In the genomic region with DNA sequence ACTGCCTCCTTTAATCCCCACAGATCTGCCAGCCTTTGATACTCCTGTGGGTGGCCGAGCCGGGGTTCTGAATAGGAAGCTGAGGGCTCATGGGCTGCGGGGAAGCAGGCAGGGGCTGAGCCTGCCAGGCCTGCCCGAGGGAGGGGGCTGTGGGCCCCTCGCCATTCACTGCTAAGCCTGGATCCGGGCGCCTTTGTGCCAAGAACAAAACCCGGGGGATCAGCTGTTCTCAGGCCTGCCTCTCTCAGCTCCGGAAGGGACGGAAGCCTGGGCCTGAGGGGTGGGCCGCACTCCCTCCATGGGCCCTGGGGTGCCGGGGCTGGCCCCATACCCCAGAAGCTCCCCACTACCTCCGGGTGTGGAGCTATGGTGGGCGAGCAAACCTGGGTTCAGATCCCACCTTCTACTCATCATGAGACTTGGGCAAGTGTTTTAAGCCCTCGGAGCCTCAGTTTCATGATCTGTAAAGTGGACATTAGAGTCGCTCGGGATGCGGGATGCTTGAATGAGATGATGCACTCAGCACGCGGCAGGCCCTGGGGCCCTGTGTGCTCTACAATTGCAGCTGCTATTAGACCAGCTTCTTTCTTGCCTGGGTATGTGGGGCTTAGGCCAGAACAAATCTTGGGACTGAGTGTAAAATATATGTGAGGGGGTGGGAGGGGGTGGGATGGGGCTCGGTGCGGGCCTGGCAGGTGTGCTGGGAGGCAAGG, we compare ENCODE assay signal across 13 cellular contexts. TPM values are rescaled to one million over a fixed set of nuclear protein-coding genes. Genes with fewer than 3 reads are reported as not detected.
A peak's percentile ranks its signal among the peaks of the same experiment; 100 is the strongest.
DNase-seq lines count a peak whose midpoint lies in the region; ATAC-seq and TF ChIP-seq lines count a peak whose summit lies in the region.
"Had no signal": no experiment of that assay in that cellular context is flagged by ENCODE, and none has a peak within 500 bp of the region (broad histone marks: within the 10 kb centered on the region; RNA-seq: fewer than 3 reads in every experiment).

No MANE protein-coding gene starts in this region.

- TF ChIP-seq CTCF in Peyer's patch (IDR thresholded peaks at IDR 0.05) (no peak), thyroid gland (IDR thresholded peaks at IDR 0.05) (no peak)

- H3K9me3 Mint-ChIP-seq in dendritic cell treated with granulocyte-macrophage colony-stimulating factor and Interleukin-4, amounts not matched to agents 40 ng/mL and 50 ng/mL, for 4 days, result no peaks in the 10 kb centered on the region
- H3K9me3 Mint-ChIP-seq: IgD-negative memory B cell had no signal

- no peak for ATAC-seq in GM19395 (IDR thresholded peaks at IDR 0.05; ENCODE audit: unreplicated experiment)

- H3K36me3 ChIP-seq in Peyer's patch (no peaks in the 10 kb centered on the region), thyroid gland (no peaks in the 10 kb centered on the region)

- TF ChIP-seq POLR2A in Peyer's patch (IDR thresholded peaks at IDR 0.05) (no peak), thyroid gland (IDR thresholded peaks at IDR 0.05) (no peak)

- H3K4me1 Mint-ChIP-seq in dendritic cell treated with granulocyte-macrophage colony-stimulating factor and Interleukin-4, amounts not matched to agents 40 ng/mL and 50 ng/mL, for 4 days (ENCODE audit: low read depth), result peaks cover 34% of the 10 kb centered on the region
- H3K4me1 Mint-ChIP-seq: IgD-negative memory B cell had no signal

- no peak overlapping the region for H3K4me3 Mint-ChIP-seq in dendritic cell treated with granulocyte-macrophage colony-stimulating factor and Interleukin-4, amounts not matched to agents 40 ng/mL and 50 ng/mL, for 4 days
- H3K4me3 Mint-ChIP-seq: IgD-negative memory B cell had no signal

- H3K27me3 Mint-ChIP-seq in dendritic cell treated with granulocyte-macrophage colony-stimulating factor and Interleukin-4, amounts not matched to agents 40 ng/mL and 50 ng/mL, for 4 days, result peaks cover 49% of the 10 kb centered on the region

- H3K4me1 ChIP-seq in Peyer's patch (peaks cover 0 to 72% (median 14%) of the 10 kb centered on the region in 4 donors), thyroid gland (peaks cover 28 to 50% of the 10 kb centered on the region in 2 donors)

- H3K36me3 Mint-ChIP-seq in dendritic cell treated with granulocyte-macrophage colony-stimulating factor and Interleukin-4, amounts not matched to agents 40 ng/mL and 50 ng/mL, for 4 days (ENCODE audit: low read depth), result no peaks in the 10 kb centered on the region
- H3K36me3 Mint-ChIP-seq: IgD-negative memory B cell had no signal

- H3K27me3 ChIP-seq in Peyer's patch, result no peaks in the 10 kb centered on the region
- H3K27me3 ChIP-seq in thyroid gland, result no peaks in the 10 kb centered on the region

- DNase-seq in Peyer's patch (no peak), midbrain (lab: John Stamatoyannopoulos, UW) (peak; percentile 16), thyroid gland (no peak), NOMO-1 treated with DMSO at 0.1 percent for 48 hours (lab: John Stamatoyannopoulos, UW; ENCODE audit: unreplicated experiment) (no peak), 8988T (no peak), NCI-H524 treated with DMSO at 0.1 percent for 48 hours (lab: John Stamatoyannopoulos, UW) (no peak)
- DNase-seq: activated CD4-positive, alpha-beta T cell treated with anti-CD3 and anti-CD28 coated beads for 1 hour; activated effector memory CD4-positive, alpha-beta T cell treated with Interleukin-2 at 50 U/mL for 16 hours; effector memory CD4-positive, alpha-beta T cell; NCI-H2081 treated with DMSO at 0.1 percent for 48 hours had no signal

- 62 to 69% methylated on average over 14 to 16 of the region's 22 CpGs for WGBS in thyroid gland, 2 donors

- H3K9me3 ChIP-seq in Peyer's patch (no peaks in the 10 kb centered on the region), thyroid gland (no peaks in the 10 kb centered on the region)

- H3K4me3 ChIP-seq in Peyer's patch (no peak overlapping the region), thyroid gland (replicated peaks in 1 of 3) (no peak overlapping the region)

- intact Hi-C loops in dendritic cell treated with granulocyte-macrophage colony-stimulating factor and Interleukin-4, amounts not matched to agents 40 ng/mL and 50 ng/mL, for 4 days (cut with micrococcal nuclease), result no loop called here
- intact Hi-C loops in thyroid gland (cut with DNase I), result loop anchor here (5.0 kb wide), 1 partner anchor 33 kb away; no protein-coding TSS in a partner anchor

- H3K27ac ChIP-seq in Peyer's patch (peak overlapping the region; percentile 62 to 87 (median 76)), thyroid gland (peak overlapping the region; percentile 93 to 97 (median 96))

- peak overlapping the region; percentile 89 for H3K27ac Mint-ChIP-seq in dendritic cell treated with granulocyte-macrophage colony-stimulating factor and Interleukin-4, amounts not matched to agents 40 ng/mL and 50 ng/mL, for 4 days
- H3K27ac Mint-ChIP-seq: IgD-negative memory B cell had no signal

RNA-seq across cellular contexts. Expression of gene EPHA2, which starts 19.2 kb away (rescaled TPM):
- total RNA-seq in Peyer's patch (10 to 100 TPM; 23.5 to 42.6 (median 35.5) TPM), thyroid gland (10 to 100 TPM; 22.3 to 53.2 (median 29.3) TPM)

RNA-seq across cellular contexts. Expression of gene ARHGEF19, which starts 37.4 kb away (rescaled TPM):
- total RNA-seq in Peyer's patch (10 to 100 TPM in 1 of 4 donors, 1 to 10 TPM in 3; 6.0 to 16.5 (median 7.3) TPM), thyroid gland (10 to 100 TPM; 11.9 to 32.3 (median 17.5) TPM)
